13 cellular contexts compared by ENCODE assay signal in genomic region chr2:1497122-1497611, GRCh38.
"Had no signal": no experiment of that assay in that cellular context is flagged by ENCODE, and none has a peak within 500 bp of the region (broad histone marks: within the 10 kb centered on the region; RNA-seq: fewer than 3 reads in every experiment).

No MANE protein-coding gene starts in this region.

- H3K27me3 ChIP-seq: ascending aorta, foreskin keratinocyte, stomach, uterus had no signal

- H3K9me3 ChIP-seq: ascending aorta, stomach, uterus had no signal

- H3K4me3 ChIP-seq: ascending aorta, stomach, uterus had no signal

- ATAC-seq: activated CD8-positive, alpha-beta memory T cell treated with anti-CD3 and anti-CD28 coated beads, Interleukin-2, amount 10 ng/mL, durations not matched to agents 7 days and 5 days; activated naive CD8-positive, alpha-beta T cell treated with anti-CD3 and anti-CD28 coated beads, Interleukin-2, amount 50 U/mL, for 24 hours; activated T-cell treated with anti-CD3 and anti-CD28 coated beads, Interleukin-2, amount 50 U/mL, for 4 hours; foreskin keratinocyte; left lobe of liver; natural killer cell treated with Interleukin-12 subunit alpha and Interleukin-12 subunit beta and Interleukin-15 and Interleukin-18, amount 100 ng/mL, for 72 hours had no signal

- H3K36me3 ChIP-seq: ascending aorta, stomach, uterus had no signal

- DNase-seq: activated CD4-positive, alpha-beta T cell treated with anti-CD3 and anti-CD28 coated beads, Interleukin-2, amount 50 U/mL, for 4 hours; activated CD8-positive, alpha-beta memory T cell treated with anti-CD3 and anti-CD28 coated beads, Interleukin-2, amount 10 ng/mL, durations not matched to agents 7 days and 5 days; activated gamma-delta T cell; activated naive CD8-positive, alpha-beta T cell treated with anti-CD3 and anti-CD28 coated beads, Interleukin-2, amount 50 U/mL, for 24 hours; activated T-cell treated with anti-CD3 and anti-CD28 coated beads, Interleukin-2, amount 50 U/mL, for 4 hours; foreskin keratinocyte; occipital lobe; stomach; T-helper 2 cell; uterus had no signal

- H3K4me1 ChIP-seq: ascending aorta, foreskin keratinocyte, stomach, uterus had no signal

- H3K27ac ChIP-seq: ascending aorta, foreskin keratinocyte, stomach, uterus had no signal
